In genomic region chr4:96108146-96108545, GRCh38 we compare ENCODE assay signal across 30 cellular contexts.
"Had no signal": no experiment of that assay in that cellular context is flagged by ENCODE, and none has a peak within 500 bp of the region (broad histone marks: within the 10 kb centered on the region; RNA-seq: fewer than 3 reads in every experiment).

No MANE protein-coding gene starts in this region.

- DNase-seq: activated CD4-positive, alpha-beta memory T cell treated with anti-CD3 and anti-CD28 coated beads, Interleukin-2, amount 10 ng/mL, durations not matched to agents 7 days and 5 days; activated CD4-positive, alpha-beta T cell treated with anti-CD3 and anti-CD28 coated beads for 1 hour; activated CD4-positive, alpha-beta T cell treated with anti-CD3 and anti-CD28 coated beads for 4 hours; activated CD4-positive, alpha-beta T cell treated with anti-CD3 and anti-CD28 coated beads, Interleukin-2, amount 10 ng/mL, durations not matched to agents 7 days and 5 days; activated CD4-positive, alpha-beta T cell treated with anti-CD3 and anti-CD28 coated beads, Interleukin-2, amount 50 U/mL, for 4 hours; activated CD8-positive, alpha-beta memory T cell treated with anti-CD3 and anti-CD28 coated beads, Interleukin-2, amount 50 U/mL, for 48 hours; activated gamma-delta T cell; activated naive CD4-positive, alpha-beta T cell; activated naive CD4-positive, alpha-beta T cell treated with anti-CD3 and anti-CD28 coated beads, Interleukin-2, amount 10 ng/mL, durations not matched to agents 7 days and 5 days; activated T-cell treated with anti-CD3 and anti-CD28 coated beads for 4 hours; activated T-cell treated with anti-CD3 and anti-CD28 coated beads, Interleukin-2, amount 50 U/mL, for 24 hours; activated T-cell treated with anti-CD3 and anti-CD28 coated beads, Interleukin-2, amount 50 U/mL, for 72 hours; central memory CD4-positive, alpha-beta T cell; cerebellar nuclear complex; dorsolateral prefrontal cortex; effector memory CD4-positive, alpha-beta T cell; endodermal cell; foreskin fibroblast; head of caudate nucleus; T-helper 2 cell had no signal

- H3K27ac Mint-ChIP-seq: activated CD4-positive, alpha-beta memory T cell treated with anti-CD3 and anti-CD28 coated beads, Interleukin-2, amount 10 ng/mL, durations not matched to agents 7 days and 5 days; activated CD4-positive, alpha-beta T cell treated with anti-CD3 and anti-CD28 coated beads, Interleukin-2, amount 10 ng/mL, durations not matched to agents 7 days and 5 days; activated naive CD4-positive, alpha-beta T cell treated with anti-CD3 and anti-CD28 coated beads, Interleukin-2, amount 10 ng/mL, durations not matched to agents 7 days and 5 days; activated naive CD8-positive, alpha-beta T cell; activated T-cell treated with anti-CD3 and anti-CD28 coated beads, Interleukin-2, amount 50 U/mL, for 24 hours; activated T-cell treated with anti-CD3 and anti-CD28 coated beads, Interleukin-2, amount 50 U/mL, for 72 hours; brain; dendritic cell treated with granulocyte-macrophage colony-stimulating factor and Interleukin-4, amounts not matched to agents 40 ng/mL and 50 ng/mL, for 4 days; endodermal cell; WTC11 had no signal

- H3K36me3 ChIP-seq: ascending aorta, breast epithelium, cardiac muscle cell had no signal

- H3K4me1 ChIP-seq: ascending aorta, breast epithelium had no signal

- H3K9me3 Mint-ChIP-seq: endodermal cell had no signal

- ATAC-seq: activated T-cell treated with anti-CD3 and anti-CD28 coated beads, Interleukin-2, amount 50 U/mL, for 72 hours; esophagus mucosa; WTC11 had no signal

- H3K4me3 Mint-ChIP-seq: activated CD4-positive, alpha-beta memory T cell treated with anti-CD3 and anti-CD28 coated beads, Interleukin-2, amount 10 ng/mL, durations not matched to agents 7 days and 5 days; activated CD4-positive, alpha-beta T cell treated with anti-CD3 and anti-CD28 coated beads, Interleukin-2, amount 10 ng/mL, durations not matched to agents 7 days and 5 days; activated naive CD4-positive, alpha-beta T cell treated with anti-CD3 and anti-CD28 coated beads, Interleukin-2, amount 10 ng/mL, durations not matched to agents 7 days and 5 days; activated naive CD8-positive, alpha-beta T cell; activated T-cell treated with anti-CD3 and anti-CD28 coated beads, Interleukin-2, amount 50 U/mL, for 24 hours; activated T-cell treated with anti-CD3 and anti-CD28 coated beads, Interleukin-2, amount 50 U/mL, for 72 hours; brain; dendritic cell treated with granulocyte-macrophage colony-stimulating factor and Interleukin-4, amounts not matched to agents 40 ng/mL and 50 ng/mL, for 4 days; endodermal cell; WTC11 had no signal

- H3K27ac ChIP-seq: ascending aorta, breast epithelium, cardiac muscle cell, coronary artery, dorsolateral prefrontal cortex, VCaP had no signal

- H3K4me1 Mint-ChIP-seq: activated CD4-positive, alpha-beta memory T cell treated with anti-CD3 and anti-CD28 coated beads, Interleukin-2, amount 10 ng/mL, durations not matched to agents 7 days and 5 days; activated CD4-positive, alpha-beta T cell treated with anti-CD3 and anti-CD28 coated beads, Interleukin-2, amount 10 ng/mL, durations not matched to agents 7 days and 5 days; activated naive CD4-positive, alpha-beta T cell treated with anti-CD3 and anti-CD28 coated beads, Interleukin-2, amount 10 ng/mL, durations not matched to agents 7 days and 5 days had no signal

- H3K4me3 ChIP-seq: ascending aorta, breast epithelium, cardiac muscle cell, coronary artery, dorsolateral prefrontal cortex had no signal

- H3K9me3 ChIP-seq: ascending aorta, breast epithelium had no signal

- H3K27me3 ChIP-seq: ascending aorta, breast epithelium, cardiac muscle cell, dorsolateral prefrontal cortex had no signal

- H3K36me3 Mint-ChIP-seq: activated naive CD4-positive, alpha-beta T cell treated with anti-CD3 and anti-CD28 coated beads, Interleukin-2, amount 10 ng/mL, durations not matched to agents 7 days and 5 days; activated naive CD8-positive, alpha-beta T cell; brain had no signal
